13 cellular contexts compared by ENCODE assay signal in genomic region chr14:96364911-96365310, GRCh38. TPM values are rescaled to one million over a fixed set of nuclear protein-coding genes. Genes with fewer than 3 reads are reported as not detected.
A peak's percentile ranks its signal among the peaks of the same experiment; 100 is the strongest.
DNase-seq lines count a peak whose midpoint lies in the region; ATAC-seq, FAIRE-seq and TF ChIP-seq lines count a peak whose summit lies in the region.
"Had no signal": no experiment of that assay in that cellular context is flagged by ENCODE, and none has a peak within 500 bp of the region (broad histone marks: within the 10 kb centered on the region; RNA-seq: fewer than 3 reads in every experiment).

No MANE protein-coding gene starts in this region.

- H3K9me3 Mint-ChIP-seq in IgD-negative memory B cell, result no peaks in the 10 kb centered on the region
- H3K9me3 Mint-ChIP-seq in naive B cell, result peaks cover 0 to 5% (median 0%) of the 10 kb centered on the region in 7 donors

- H3K79me2 ChIP-seq in GM12878 (ENCODE audit: control insufficient read depth, insufficient read depth, low read length), result peaks cover 49% of the 10 kb centered on the region

- no peaks in the 10 kb centered on the region; the same call in 1 of the 2 replicates for H4K20me1 ChIP-seq in GM12878 (ENCODE audit: control insufficient read depth, insufficient read depth)

- WGBS in GM12878 (ENCODE audit: insufficient coverage, insufficient replicate concordance, low lambda C conversion rate, missing lambda C conversion rate), result 73% methylated on average over 3 of the region's 3 CpGs

- TF ChIP-seq POLR2A in GM12878 (IDR thresholded peaks at IDR 0.05; ENCODE audit: low read depth, low read length), result no peak

- peak overlapping the region; percentile 89 to 95 (median 90) for H3K4me3 Mint-ChIP-seq in IgD-negative memory B cell
- H3K4me3 Mint-ChIP-seq in naive B cell, result peak overlapping the region; percentile 48 to 94 (median 88)

- DNase-seq in GM12878 (ENCODE audit: low read depth, low spot score), result no peak
- DNase-seq in naive B cell, result no peak
- no peak for DNase-seq in HuH-7 (ENCODE audit: low spot score)
- no peak for DNase-seq in amygdala (lab: John Stamatoyannopoulos, UW)
- DNase-seq in activated CD4-positive, alpha-beta T cell treated with anti-CD3 and anti-CD28 coated beads for 4 hours, result no peak
- DNase-seq: DMS79 treated with DMSO at 0.1 percent for 48 hours, NCI-H526 treated with DMSO at 0.1 percent for 48 hours, thyroid gland had no signal

- H3K27ac Mint-ChIP-seq in IgD-negative memory B cell (peak overlapping the region in 2 of 3 donors; percentile 76 to 86), naive B cell (peak overlapping the region in 1 of 6 donors; percentile 47)

- no peaks in the 10 kb centered on the region; the same call in 2 of the 3 replicates for H3K9me3 ChIP-seq in GM12878 (replicated peaks; ENCODE audit: control insufficient read depth, insufficient read depth, low read length)
- H3K9me3 ChIP-seq: thyroid gland had no signal

- RAD21 ChIA-PET in GM12878 (lab: Charles Lee; ENCODE audit: unreplicated experiment), result no interaction called here

- H2AFZ ChIP-seq in GM12878 (ENCODE audit: control insufficient read depth, low read depth, low read length), result no peak overlapping the region

- CTCF ChIA-PET in GM12878 (lab: Yijun Ruan, JAX), result no interaction called here

- SMC1A ChIA-PET in GM12878 (lab: Charles Lee; ENCODE audit: uncharacterized antibody, unreplicated experiment), result no interaction called here

- TF ChIP-seq RAD21 in GM12878 (IDR thresholded peaks at IDR 0.05; ENCODE audit: insufficient read depth, low read depth, low read length), result no peak

- no peaks in the 10 kb centered on the region for H3K27me3 ChIP-seq in GM12878 (replicated peaks in 1 of 2; ENCODE audit: control insufficient read depth in 2 of 2, insufficient read depth in 2 of 2, low read length in 1 of 2)
- H3K27me3 ChIP-seq: thyroid gland had no signal

- no peak for TF ChIP-seq CTCF in C4-2B (conservative IDR thresholded peaks at IDR 0.05)
- no peak for TF ChIP-seq CTCF in GM12878 (IDR thresholded peaks at IDR 0.05 in 2 of 3, conservative IDR thresholded peaks at IDR 0.05 in 1 of 3; ENCODE audit: control insufficient read depth in 2 of 3, extremely low read depth in 1 of 3, insufficient read depth in 1 of 3, low read depth in 3 of 3, low read length in 3 of 3)

- FAIRE-seq in GM12878 (lab: Jason Lieb, UNC), result no peak

- H3K9ac ChIP-seq in GM12878 (ENCODE audit: control insufficient read depth, insufficient read depth, low read length), result no peak overlapping the region; the same call in 1 of the 2 replicates

- H3K27ac ChIP-seq in C4-2B (peak overlapping the region; percentile 85), GM12878 (ENCODE audit: control insufficient read depth, insufficient read depth) (peak overlapping the region; percentile 61; the same call in 1 of the 2 replicates)
- H3K27ac ChIP-seq: thyroid gland had no signal

- H3K4me1 ChIP-seq in GM12878 (ENCODE audit: control insufficient read depth, insufficient read depth, low read length), result peaks cover 12% of the 10 kb centered on the region

- in situ Hi-C loops in GM12878 (cut with MboI), result no loop called here

- H3K4me3 ChIP-seq in GM12878, result peak overlapping the region; percentile 98; the same call in 1 of the 2 replicates

- intact Hi-C loops in GM12878 (cut with micrococcal nuclease; ENCODE audit: unreplicated experiment), result no loop called here

- H3K27me3 Mint-ChIP-seq in IgD-negative memory B cell (no peaks in the 10 kb centered on the region), naive B cell (no peaks in the 10 kb centered on the region)
- H3K27me3 Mint-ChIP-seq: dendritic cell treated with granulocyte-macrophage colony-stimulating factor and Interleukin-4, amounts not matched to agents 40 ng/mL and 50 ng/mL, for 4 days had no signal

- H3K36me3 ChIP-seq in GM12878 (ENCODE audit: control insufficient read depth in 2 of 2, insufficient read depth in 2 of 2, low read length in 1 of 2), result 0 out of 4 replicates have a peak, but pooled peaks cover 0 to 2% of the 10 kb centered on the region in 2 experiments
- H3K36me3 ChIP-seq: thyroid gland had no signal

- H3K4me1 Mint-ChIP-seq in IgD-negative memory B cell (peaks cover 39 to 43% (median 41%) of the 10 kb centered on the region in 3 donors), naive B cell (peaks cover 40 to 53% (median 46%) of the 10 kb centered on the region in 3 donors)

- H3K4me2 ChIP-seq in GM12878 (ENCODE audit: control insufficient read depth, insufficient read depth), result peak overlapping the region; percentile 94

- no peak for TF ChIP-seq EP300 in GM12878 (IDR thresholded peaks at IDR 0.05; ENCODE audit: borderline replicate concordance in 1 of 2, control insufficient read depth in 1 of 2, low read depth in 2 of 2, low read length in 2 of 2)

- ATAC-seq in GM12878 (no peak), naive B cell (ENCODE audit: low read depth in 2 of 2) (no peak), HG02938 (IDR thresholded peaks at IDR 0.05; ENCODE audit: unreplicated experiment) (no peak)
- ATAC-seq: left lobe of liver had no signal

- POLR2A ChIA-PET in GM12878 (lab: Charles Lee), result no interaction called here

- H3K36me3 Mint-ChIP-seq in IgD-negative memory B cell, result peaks cover 13% of the 10 kb centered on the region
- H3K36me3 Mint-ChIP-seq in naive B cell, result peaks cover 7 to 8% of the 10 kb centered on the region in 2 donors

- no TSS peak for BruUV-seq in GM12878 (replicated peaks; lab: Mats Ljungman, UMichigan)

RNA-seq across cellular contexts. Expression of gene GSKIP, which starts 1.6 kb away (rescaled TPM):
- polyA plus RNA-seq in IgD-negative memory B cell, result 23.7 TPM
- total RNA-seq in GM12878 (2013; cell fraction: nucleolus; rRNA removed), result 11.2 and 11.3 TPM in 2 replicates
- total RNA-seq in GM12878 (2014; rRNA removed), result 18.2 and 24.5 TPM in 2 replicates
- total RNA-seq in GM12878 (2014; rRNA removed; fragmentation: Illumina TruSeq; extraction: Trizol), result 22.0 and 22.8 TPM in 2 replicates
- total RNA-seq in GM12878 (2021), result 18.9 and 20.5 TPM in 2 replicates
- polyA plus RNA-seq in GM12878 (2011; ENCODE audit: low read depth), result 10.6 TPM
- 28.4 and 50.1 TPM in 2 replicates for polyA plus RNA-seq in GM12878 (2011; rRNA removed)
- 9.8 and 11.3 TPM in 2 replicates for polyA plus RNA-seq in GM12878 (2011; cell fraction: cytosol; rRNA removed)
- 9.1 and 9.3 TPM in 2 replicates for polyA plus RNA-seq in GM12878 (2011; cell fraction: nucleus; rRNA removed)
- polyA plus RNA-seq in GM12878 (2012), result 13.6 and 13.9 TPM in 2 replicates
- 23.7 and 31.3 TPM in 2 replicates for polyA plus RNA-seq in GM12878 (2014; fragmentation: Illumina TruSeq; extraction: Trizol)
- polyA plus RNA-seq in GM12878 (2014; fragmentation: Nextera tagmentation; extraction: Ambion mirVana), result 10 to 100 TPM; 37.7 to 75.2 TPM
- polyA plus RNA-seq in GM12878 (2014; rRNA removed), result 12.6 and 15.4 TPM in 2 replicates
- 10 to 100 TPM; 34.3 to 43.2 TPM for polyA plus RNA-seq in GM12878 (2016; fragmentation: Nextera tagmentation; extraction: Ambion mirVana)
- polyA minus RNA-seq in GM12878 (2011; rRNA and poly(A)+ RNA removed), result 10.9 and 17.1 TPM in 2 replicates
- 5.3 and 7.6 TPM in 2 replicates for polyA minus RNA-seq in GM12878 (2011; cell fraction: cytosol; rRNA and poly(A)+ RNA removed)
- 3.5 and 6.0 TPM in 2 replicates for polyA minus RNA-seq in GM12878 (2011; cell fraction: nucleus; rRNA and poly(A)+ RNA removed)
- polyA plus RNA-seq in naive B cell (ENCODE audit: low read depth in 6 of 6), result 10 to 100 TPM; 19.0 to 31.6 (median 24.0) TPM

RNA-seq across cellular contexts. Expression of gene ATG2B, which starts 1.8 kb away (rescaled TPM):
- polyA plus RNA-seq in IgD-negative memory B cell (1.9 TPM), GM12878 (2011; rRNA removed) (15.4 and 20.2 TPM in 2 replicates), GM12878 (2014; fragmentation: Illumina TruSeq; extraction: Trizol) (13.1 and 15.4 TPM in 2 replicates), GM12878 (2014; fragmentation: Nextera tagmentation; extraction: Ambion mirVana) (under 1 TPM; 0.84 to 0.97 TPM), GM12878 (2014; rRNA removed) (10.3 and 10.5 TPM in 2 replicates), GM12878 (2016; fragmentation: Nextera tagmentation; extraction: Ambion mirVana) (1 to 10 TPM; 2.9 to 3.8 TPM), naive B cell (ENCODE audit: low read depth in 6 of 6) (1 to 10 TPM; 1.4 to 2.2 (median 1.8) TPM)
- total RNA-seq in GM12878 (2013; cell fraction: nucleolus; rRNA removed), result 73.9 and 80.0 TPM in 2 replicates
- total RNA-seq in GM12878 (2014; rRNA removed) (13.9 and 14.3 TPM in 2 replicates), GM12878 (2014; rRNA removed; fragmentation: Illumina TruSeq; extraction: Trizol) (13.5 and 16.2 TPM in 2 replicates), GM12878 (2021) (8.5 and 9.3 TPM in 2 replicates)
- polyA plus RNA-seq in GM12878 (2011; ENCODE audit: low read depth), result 4.5 TPM
- 8.1 and 8.2 TPM in 2 replicates for polyA plus RNA-seq in GM12878 (2011; cell fraction: cytosol; rRNA removed)
- 35.1 and 49.2 TPM in 2 replicates for polyA plus RNA-seq in GM12878 (2011; cell fraction: nucleus; rRNA removed)
- 4.2 and 6.8 TPM in 2 replicates for polyA plus RNA-seq in GM12878 (2012)
- polyA minus RNA-seq in GM12878 (2011; rRNA and poly(A)+ RNA removed), result 24.0 and 27.3 TPM in 2 replicates
- polyA minus RNA-seq in GM12878 (2011; cell fraction: cytosol; rRNA and poly(A)+ RNA removed), result 7.7 and 8.2 TPM in 2 replicates
- 37.6 and 45.2 TPM in 2 replicates for polyA minus RNA-seq in GM12878 (2011; cell fraction: nucleus; rRNA and poly(A)+ RNA removed)

RNA-seq across cellular contexts. Expression of gene AK7, which starts 27.0 kb away (rescaled TPM):
- polyA plus RNA-seq in IgD-negative memory B cell (not detected), GM12878 (2011; rRNA removed) (0.56 and 0.61 TPM in 2 replicates), GM12878 (2014; fragmentation: Illumina TruSeq; extraction: Trizol) (0.78 and 1.2 TPM in 2 replicates), GM12878 (2014; fragmentation: Nextera tagmentation; extraction: Ambion mirVana) (under 1 TPM in 1 of 2 experiments, not detected in 1; 0.33 TPM), GM12878 (2014; rRNA removed) (0.46 and 0.86 TPM in 2 replicates), GM12878 (2016; fragmentation: Nextera tagmentation; extraction: Ambion mirVana) (1 to 10 TPM in 1 of 2 experiments, under 1 TPM in 1; 0.53 to 1.1 TPM), naive B cell (ENCODE audit: low read depth in 6 of 6) (under 1 TPM in 1 of 6 donors, not detected in 5; 0.62 TPM)
- total RNA-seq in GM12878 (2013; cell fraction: nucleolus; rRNA removed), result 3.0 and 4.2 TPM in 2 replicates
- total RNA-seq in GM12878 (2014; rRNA removed) (0.34 and 0.38 TPM in 2 replicates), GM12878 (2014; rRNA removed; fragmentation: Illumina TruSeq; extraction: Trizol) (0.45 and 0.78 TPM in 2 replicates), GM12878 (2021) (0.45 and 0.69 TPM in 2 replicates)
- polyA plus RNA-seq in GM12878 (2011; ENCODE audit: low read depth), result 0.12 TPM
- 0.22 and 0.25 TPM in 2 replicates for polyA plus RNA-seq in GM12878 (2011; cell fraction: cytosol; rRNA removed)
- polyA plus RNA-seq in GM12878 (2011; cell fraction: nucleus; rRNA removed), result 0.16 and 0.53 TPM in 2 replicates
- 0.49 and 0.65 TPM in 2 replicates for polyA plus RNA-seq in GM12878 (2012)
- 0.31 and 0.37 TPM in 2 replicates for polyA minus RNA-seq in GM12878 (2011; rRNA and poly(A)+ RNA removed)
- not detected in 2 replicates for polyA minus RNA-seq in GM12878 (2011; cell fraction: cytosol; rRNA and poly(A)+ RNA removed)
- polyA minus RNA-seq in GM12878 (2011; cell fraction: nucleus; rRNA and poly(A)+ RNA removed), result 0.60 and 0.86 TPM in 2 replicates
